In genomic region chr17:33233855-33234228, GRCh38 we compare ENCODE assay signal across 17 cellular contexts. TPM values are rescaled to one million over a fixed set of nuclear protein-coding genes. Genes with fewer than 3 reads are reported as not detected.
DNase-seq lines count a peak whose midpoint lies in the region; ATAC-seq and TF ChIP-seq lines count a peak whose summit lies in the region.
"Had no signal": no experiment of that assay in that cellular context is flagged by ENCODE, and none has a peak within 500 bp of the region (broad histone marks: within the 10 kb centered on the region; RNA-seq: fewer than 3 reads in every experiment).

No MANE protein-coding gene starts in this region.

- no CpG with 5 or more reads among the region's 6 CpGs for WGBS in IMR-90 (ENCODE audit: extremely low coverage in 2 of 2, insufficient read length in 1 of 2), 2 experiments
- 84% methylated on average over 4 of the region's 6 CpGs for WGBS in mesenchymal stem cell

- POLR2A ChIA-PET in IMR-90 (lab: Charles Lee; ENCODE audit: unreplicated experiment) = no interaction called here

- no peak overlapping the region for H2BK12ac ChIP-seq in mesenchymal stem cell (ENCODE audit: low read length in 2 of 2)

- H2AK9ac ChIP-seq in IMR-90 (replicated peaks; ENCODE audit: low read depth, low read length, poor library complexity) = no peak overlapping the region

- no peak overlapping the region for H3K56ac ChIP-seq in IMR-90 (ENCODE audit: extremely low read depth, insufficient read depth, low read length)

- H2AFZ ChIP-seq in IMR-90 (replicated peaks; ENCODE audit: low read length, poor library complexity) = no peak overlapping the region
- no peak overlapping the region for H2AFZ ChIP-seq in mesenchymal stem cell (ENCODE audit: low read depth, low read length)

- CTCF ChIA-PET in IMR-90 (lab: Yijun Ruan, JAX) = no interaction called here

- no peak for TF ChIP-seq RAD21 in IMR-90 (IDR thresholded peaks at IDR 0.05; ENCODE audit: low read length)

- H3K9me3 ChIP-seq in IMR-90 (ENCODE audit: control insufficient read depth, insufficient read depth, low read length) (no peaks in the 10 kb centered on the region), mesenchymal stem cell (ENCODE audit: control insufficient read depth, low read length) (no peaks in the 10 kb centered on the region)
- H3K9me3 ChIP-seq: BE2C, SJCRH30 had no signal

- no peak overlapping the region for H3K27ac ChIP-seq in IMR-90 (ENCODE audit: insufficient read depth, low read length)
- no peak overlapping the region for H3K27ac ChIP-seq in mesenchymal stem cell (ENCODE audit: low read length, poor library complexity, severe bottlenecking)
- H3K27ac ChIP-seq: epithelial cell of prostate, SJCRH30 had no signal

- peaks cover 11% of the 10 kb centered on the region for H3K4me1 ChIP-seq in IMR-90 (ENCODE audit: control insufficient read depth, insufficient read depth, low read length)
- H3K4me1 ChIP-seq in mesenchymal stem cell (ENCODE audit: control insufficient read depth, insufficient read depth, low read depth, low read length) = peaks cover 6% of the 10 kb centered on the region
- H3K4me1 ChIP-seq: BE2C, SJCRH30 had no signal

- H3K23ac ChIP-seq in IMR-90 (ENCODE audit: low read depth, low read length) (no peak overlapping the region), mesenchymal stem cell (ENCODE audit: low read length in 2 of 2) (no peak overlapping the region)

- no peak overlapping the region for H3K18ac ChIP-seq in IMR-90 (ENCODE audit: low read depth, low read length)
- H3K18ac ChIP-seq in mesenchymal stem cell (ENCODE audit: low read depth in 1 of 2, low read length in 2 of 2) = peak overlapping the region in 1 of 2 experiments; percentile 18

- peak overlapping the region; percentile 26; the same call in 1 of the 2 replicates for H2BK120ac ChIP-seq in IMR-90 (ENCODE audit: low read depth, low read length)
- H2BK120ac ChIP-seq in mesenchymal stem cell (ENCODE audit: low read depth, low read length) = no peak overlapping the region

- dilution Hi-C loops in IMR-90 (cut with HindIII; ENCODE audit: low sequenced_read_pairs, unreplicated experiment) = no loop called here

- no peak for TF ChIP-seq CTCF in IMR-90 (conservative IDR thresholded peaks at IDR 0.05; ENCODE audit: low read depth, low read length)

- H3K79me1 ChIP-seq in IMR-90 (ENCODE audit: low read depth in 1 of 2, low read length in 2 of 2) (no peaks in the 10 kb centered on the region), mesenchymal stem cell (replicated peaks; ENCODE audit: low read length, poor library complexity, severe bottlenecking) (no peaks in the 10 kb centered on the region)

- H2AK5ac ChIP-seq in IMR-90 (ENCODE audit: low read depth, low read length) (peak overlapping the region; percentile 53; the same call in 1 of the 2 replicates), mesenchymal stem cell (ENCODE audit: low read length, severe bottlenecking) (no peak overlapping the region)

- DNase-seq in AG08395 (ENCODE audit: low spot score) = peak; percentile 5
- no peak for DNase-seq in IMR-90
- peak; percentile 93 for DNase-seq in cerebellar cortex (ENCODE audit: low spot score)
- DNase-seq in mesenchymal stem cell = peak; percentile 8
- no peak for DNase-seq in activated CD8-positive, alpha-beta memory T cell treated with anti-CD3 and anti-CD28 coated beads, Interleukin-2, amount 50 U/mL, for 48 hours
- DNase-seq in activated CD8-positive, alpha-beta memory T cell treated with anti-CD3 and anti-CD28 coated beads, Interleukin-2, amount 50 U/mL, for 4 hours = no peak
- DNase-seq: BE2C, NCI-H1417 treated with DMSO at 0.1 percent for 48 hours, NCI-H774, SJCRH30 had no signal

- intact Hi-C loops in IMR-90 (cut with micrococcal nuclease) = no loop called here

- H3K4me3 ChIP-seq in IMR-90 (ENCODE audit: insufficient read depth, low read depth, low read length) = no peak overlapping the region
- H3K4me3 ChIP-seq in mesenchymal stem cell (ENCODE audit: insufficient read depth in 1 of 2, low read depth in 1 of 2, low read length in 2 of 2) = no peak overlapping the region
- H3K4me3 ChIP-seq: SJCRH30, skin epidermis had no signal

- no peaks in the 10 kb centered on the region for H4K20me1 ChIP-seq in IMR-90 (ENCODE audit: insufficient read depth, low read length)

- BruUV-seq in IMR-90 (replicated peaks; lab: Mats Ljungman, UMichigan) = no TSS peak

- in situ Hi-C loops in IMR-90 (cut with MboI; ENCODE audit: low sequenced_read_pairs) = no loop called here

- no peak overlapping the region for H3K9ac ChIP-seq in IMR-90 (ENCODE audit: low read depth, low read length)
- no peak overlapping the region for H3K9ac ChIP-seq in mesenchymal stem cell (ENCODE audit: low read length)

- no peak overlapping the region for H3K4ac ChIP-seq in IMR-90 (ENCODE audit: low read depth, low read length)
- H3K4ac ChIP-seq in mesenchymal stem cell (ENCODE audit: low read depth in 1 of 2, low read length in 2 of 2) = no peak overlapping the region

- H2BK15ac ChIP-seq in IMR-90 (ENCODE audit: low read depth, low read length) = no peak overlapping the region
- H2BK15ac ChIP-seq in mesenchymal stem cell (ENCODE audit: low read depth, poor library complexity, severe bottlenecking) = no peak overlapping the region

- H3K14ac ChIP-seq in IMR-90 (replicated peaks; ENCODE audit: low read depth, low read length) = no peak overlapping the region
- H3K14ac ChIP-seq in mesenchymal stem cell (ENCODE audit: low read length in 2 of 2) = no peak overlapping the region

- no peaks in the 10 kb centered on the region for H3K36me3 ChIP-seq in IMR-90 (ENCODE audit: control insufficient read depth, insufficient read depth, low read length)
- no peaks in the 10 kb centered on the region for H3K36me3 ChIP-seq in mesenchymal stem cell (ENCODE audit: control insufficient read depth in 1 of 2, insufficient read depth in 2 of 2, low read depth in 1 of 2, low read length in 2 of 2)
- H3K36me3 ChIP-seq: BE2C, SJCRH30 had no signal

- ATAC-seq in IMR-90 (ENCODE audit: low read depth) = no peak
- no peak for ATAC-seq in GM18519 (IDR thresholded peaks at IDR 0.05; ENCODE audit: low FRiP score, unreplicated experiment)
- ATAC-seq in HG03139 (IDR thresholded peaks at IDR 0.05; ENCODE audit: unreplicated experiment) = no peak
- ATAC-seq: WTC11 had no signal

- H4K5ac ChIP-seq in IMR-90 (ENCODE audit: low read depth, low read length) = no peak overlapping the region

- H4K8ac ChIP-seq in IMR-90 (ENCODE audit: low read depth in 2 of 2, low read length in 2 of 2) = no peak overlapping the region
- H4K8ac ChIP-seq in mesenchymal stem cell (ENCODE audit: low read length) = no peak overlapping the region

- H4K91ac ChIP-seq in IMR-90 (ENCODE audit: insufficient read depth, low read depth, low read length) (no peak overlapping the region), mesenchymal stem cell (ENCODE audit: low read length) (no peak overlapping the region)

- no peak overlapping the region for H2BK20ac ChIP-seq in IMR-90 (ENCODE audit: low read depth, low read length)

- peaks cover 10% of the 10 kb centered on the region for H3K9me1 ChIP-seq in IMR-90 (ENCODE audit: insufficient read depth, low read length)

- H2BK5ac ChIP-seq in IMR-90 (ENCODE audit: low read depth, low read length, poor library complexity, severe bottlenecking) = no peak overlapping the region
- H2BK5ac ChIP-seq in mesenchymal stem cell (ENCODE audit: low read depth, low read length, poor library complexity, severe bottlenecking) = no peak overlapping the region

- TF ChIP-seq POLR2A in IMR-90 (IDR thresholded peaks at IDR 0.05; ENCODE audit: low read depth, low read length) = no peak

- H3K4me2 ChIP-seq in IMR-90 (ENCODE audit: low read depth, low read length) = no peak overlapping the region
- H3K4me2 ChIP-seq in mesenchymal stem cell (ENCODE audit: low read length, poor library complexity, severe bottlenecking) = no peak overlapping the region

- H3K27me3 ChIP-seq in IMR-90 (ENCODE audit: control insufficient read depth, insufficient read depth, low read length) (0 out of 2 replicates have a peak, but pooled peaks cover 2% of the 10 kb centered on the region), mesenchymal stem cell (ENCODE audit: control insufficient read depth in 1 of 2, insufficient read depth in 1 of 2, low read length in 2 of 2) (peaks cover 0 to 37% of the 10 kb centered on the region in 2 experiments)
- H3K27me3 ChIP-seq: BE2C had no signal

TF ChIP-seq in IMR-90, 13 proteins besides CTCF, POLR2A, EP300 and RAD21:
- no peak for TF ChIP-seq MAZ (IDR thresholded peaks at IDR 0.05; ENCODE audit: borderline replicate concordance, low read depth, low read length)
- TF ChIP-seq, protein P1, sequence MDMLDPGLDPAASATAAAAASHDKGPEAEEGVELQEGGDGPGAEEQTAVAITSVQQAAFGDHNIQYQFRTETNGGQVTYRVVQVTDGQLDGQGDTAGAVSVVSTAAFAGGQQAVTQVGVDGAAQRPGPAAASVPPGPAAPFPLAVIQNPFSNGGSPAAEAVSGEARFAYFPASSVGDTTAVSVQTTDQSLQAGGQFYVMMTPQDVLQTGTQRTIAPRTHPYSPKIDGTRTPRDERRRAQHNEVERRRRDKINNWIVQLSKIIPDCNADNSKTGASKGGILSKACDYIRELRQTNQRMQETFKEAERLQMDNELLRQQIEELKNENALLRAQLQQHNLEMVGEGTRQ (IDR thresholded peaks at IDR 0.05; ENCODE audit: low read depth, low read length) = 0 out of 2 replicates have a peak, but pooled peaks have one; percentile 21

RNA-seq across cellular contexts. Expression of gene ASIC2, which starts 59.3 kb away (rescaled TPM):
- under 0.01 TPM in 1 of 2 replicates, not detected in the other for total RNA-seq in IMR-90 (2012; rRNA removed)
- polyA plus RNA-seq in IMR-90 (2012; rRNA removed) = 0.06 and 0.15 TPM in 2 replicates
- 0.05 TPM in 1 of 2 replicates, not detected in the other for polyA plus RNA-seq in IMR-90 (2012; cell fraction: cytosol; rRNA removed)
- 0.02 and 0.05 TPM in 2 replicates for polyA plus RNA-seq in IMR-90 (2012; cell fraction: nucleus; rRNA removed; ENCODE audit: low replicate concordance)
- polyA plus RNA-seq in mesenchymal stem cell (2013, experiment 1 of 2) = 0.73 TPM
- polyA plus RNA-seq in mesenchymal stem cell (2013, experiment 2 of 2) = 0.62 TPM
- total RNA-seq: bronchial epithelial cell, HT-29, SJCRH30 had no signal

Comparison
In these comparisons a context has a peak if more than half of its experiments do, and no peak if none do; other contexts are left out.
1. DNase-seq: peak in AG08395 (single experiment), cerebellar cortex (single experiment) and mesenchymal stem cell (single experiment); none in IMR-90 (single experiment), activated CD8-positive, alpha-beta memory T cell treated with anti-CD3 and anti-CD28 coated beads, Interleukin-2, amount 50 U/mL, for 48 hours (single experiment) and activated CD8-positive, alpha-beta memory T cell treated with anti-CD3 and anti-CD28 coated beads, Interleukin-2, amount 50 U/mL, for 4 hours (single experiment).